ENCODE assay signal across 9 cellular contexts in the genomic region with DNA sequence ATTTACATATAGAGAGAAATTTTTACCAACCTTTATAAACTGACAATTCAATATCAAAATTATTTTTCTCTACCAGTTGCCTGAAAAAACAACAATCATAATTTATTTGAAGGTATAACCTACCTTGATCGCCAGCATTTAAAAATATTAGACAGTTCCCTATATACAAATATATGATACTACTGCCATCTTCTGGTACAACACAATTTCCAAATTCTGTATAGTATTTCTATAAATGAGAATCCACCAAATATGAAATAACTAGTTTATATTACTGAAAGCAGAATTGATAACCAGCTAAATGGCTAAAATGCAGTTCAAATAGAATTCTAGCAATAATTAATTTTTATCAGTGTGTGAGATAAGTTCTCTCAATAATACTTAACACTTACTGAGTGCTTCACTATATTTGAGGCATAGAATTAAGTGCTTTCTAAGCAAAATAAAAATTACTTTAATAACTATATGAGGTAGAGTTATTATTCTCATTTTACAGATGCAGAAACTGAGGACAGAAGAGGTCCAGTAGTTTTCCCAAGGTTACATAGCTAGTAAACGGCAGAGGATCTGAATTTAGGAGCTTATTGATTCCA.
DNase-seq lines count a peak whose midpoint lies in the region; ATAC-seq, FAIRE-seq and TF ChIP-seq lines count a peak whose summit lies in the region.
"Had no signal": no experiment of that assay in that cellular context is flagged by ENCODE, and none has a peak within 500 bp of the region (broad histone marks: within the 10 kb centered on the region; RNA-seq: fewer than 3 reads in every experiment).

No MANE protein-coding gene starts in this region.

- TF ChIP-seq CTCF in AG04450 (IDR thresholded peaks at IDR 0.05; ENCODE audit: low read depth, low read length): peak; percentile 35
- no peak for TF ChIP-seq CTCF in GM20000 (IDR thresholded peaks at IDR 0.05; ENCODE audit: extremely low read depth, missing control alignments)
- TF ChIP-seq CTCF in Peyer's patch (IDR thresholded peaks at IDR 0.05): peak in 4 of 6 experiments; percentile 11 to 38 (median 26)
- TF ChIP-seq CTCF in gastroesophageal sphincter (IDR thresholded peaks at IDR 0.05): peak in 1 of 4 experiments; percentile 16

- intact Hi-C loops in left ventricle myocardium superior (cut with micrococcal nuclease): loop anchor here (10.0 kb wide), 2 partner anchors 391 to 1149 kb away; no protein-coding TSS in a partner anchor

- TF ChIP-seq POLR2A in Peyer's patch (IDR thresholded peaks at IDR 0.05) (no peak), gastroesophageal sphincter (IDR thresholded peaks at IDR 0.05) (no peak)

- no peak for TF ChIP-seq EP300 in gastroesophageal sphincter (IDR thresholded peaks at IDR 0.05)

- H3K36me3 ChIP-seq in Peyer's patch (no peaks in the 10 kb centered on the region), gastroesophageal sphincter (no peaks in the 10 kb centered on the region)

- no peaks in the 10 kb centered on the region for H3K9me3 Mint-ChIP-seq in activated naive CD4-positive, alpha-beta T cell treated with anti-CD3 and anti-CD28 coated beads, Interleukin-2, amount 50 U/mL, for 72 hours
- H3K9me3 Mint-ChIP-seq in activated CD4-positive, alpha-beta T cell treated with anti-CD3 and anti-CD28 coated beads, Interleukin-2, amount 10 ng/mL, durations not matched to agents 7 days and 5 days: no peaks in the 10 kb centered on the region

- no peak overlapping the region for H3K4me3 Mint-ChIP-seq in activated CD4-positive, alpha-beta T cell treated with anti-CD3 and anti-CD28 coated beads, Interleukin-2, amount 10 ng/mL, durations not matched to agents 7 days and 5 days

- no peak for ATAC-seq in gastroesophageal sphincter
- ATAC-seq in activated naive CD4-positive, alpha-beta T cell treated with anti-CD3 and anti-CD28 coated beads, Interleukin-2, amount 50 U/mL, for 72 hours: no peak
- no peak for ATAC-seq in left ventricle myocardium superior

- H3K4me1 Mint-ChIP-seq in activated CD4-positive, alpha-beta T cell treated with anti-CD3 and anti-CD28 coated beads, Interleukin-2, amount 10 ng/mL, durations not matched to agents 7 days and 5 days: peaks cover 4% of the 10 kb centered on the region

- no peaks in the 10 kb centered on the region for H3K9me3 ChIP-seq in AG04450 (ENCODE audit: control insufficient read depth, insufficient read depth, low read length)
- no peaks in the 10 kb centered on the region for H3K9me3 ChIP-seq in Peyer's patch
- no peaks in the 10 kb centered on the region for H3K9me3 ChIP-seq in gastroesophageal sphincter

- CTCF ChIA-PET in AG04450 (lab: Charles Lee): interaction anchor here (0.7 to 5.7 kb wide), 5 partner anchors 225 to 1235 kb away, joined by 3 to 28 read pairs (median 3); no protein-coding TSS in a partner anchor
- CTCF ChIA-PET in activated CD4-positive, alpha-beta T cell treated with anti-CD3 and anti-CD28 coated beads, Interleukin-2, amount 10 ng/mL, durations not matched to agents 7 days and 5 days (lab: Charles Lee): interaction anchor here (1.0 kb wide), 1 partner anchor 989 kb away, joined by 3 read pairs; no protein-coding TSS in a partner anchor

- peak; percentile 33 for FAIRE-seq in frontal cortex (lab: Jason Lieb, UNC)

- no peaks in the 10 kb centered on the region for H3K4me1 ChIP-seq in Peyer's patch
- H3K4me1 ChIP-seq in gastroesophageal sphincter: no peaks in the 10 kb centered on the region

- POLR2A ChIA-PET in AG04450 (lab: Yijun Ruan, JAX): no interaction called here
- POLR2A ChIA-PET in activated CD4-positive, alpha-beta T cell treated with anti-CD3 and anti-CD28 coated beads, Interleukin-2, amount 10 ng/mL, durations not matched to agents 7 days and 5 days (lab: Charles Lee): no interaction called here

- H3K27ac Mint-ChIP-seq in activated naive CD4-positive, alpha-beta T cell treated with anti-CD3 and anti-CD28 coated beads, Interleukin-2, amount 50 U/mL, for 72 hours: no peak overlapping the region
- H3K27ac Mint-ChIP-seq in activated CD4-positive, alpha-beta T cell treated with anti-CD3 and anti-CD28 coated beads, Interleukin-2, amount 10 ng/mL, durations not matched to agents 7 days and 5 days: no peak overlapping the region

- H3K27me3 ChIP-seq in AG04450 (ENCODE audit: control insufficient read depth, insufficient read depth, low read length) (no peaks in the 10 kb centered on the region), Peyer's patch (no peaks in the 10 kb centered on the region), gastroesophageal sphincter (no peaks in the 10 kb centered on the region)

- H3K4me3 ChIP-seq in AG04450 (ENCODE audit: low read depth, low read length) (no peak overlapping the region), Peyer's patch (no peak overlapping the region), gastroesophageal sphincter (no peak overlapping the region)
- H3K4me3 ChIP-seq: coronary artery had no signal

- no peaks in the 10 kb centered on the region for H3K27me3 Mint-ChIP-seq in activated CD4-positive, alpha-beta T cell treated with anti-CD3 and anti-CD28 coated beads, Interleukin-2, amount 10 ng/mL, durations not matched to agents 7 days and 5 days

- DNase-seq in AG04450 (ENCODE audit: low read depth, low spot score) (no peak), GM20000 (ENCODE audit: low spot score) (peak; percentile 5), Peyer's patch (no peak), frontal cortex (ENCODE audit: low spot score in 2 of 2) (no peak), left ventricle myocardium superior (no peak)
- DNase-seq in activated naive CD4-positive, alpha-beta T cell treated with anti-CD3 and anti-CD28 coated beads, Interleukin-2, amount 50 U/mL, for 72 hours (ENCODE audit: low spot score in 2 of 2): no peak
- no peak for DNase-seq in activated CD4-positive, alpha-beta T cell treated with anti-CD3 and anti-CD28 coated beads, Interleukin-2, amount 10 ng/mL, durations not matched to agents 7 days and 5 days

- no peaks in the 10 kb centered on the region for H3K36me3 Mint-ChIP-seq in activated naive CD4-positive, alpha-beta T cell treated with anti-CD3 and anti-CD28 coated beads, Interleukin-2, amount 50 U/mL, for 72 hours
- H3K36me3 Mint-ChIP-seq in activated CD4-positive, alpha-beta T cell treated with anti-CD3 and anti-CD28 coated beads, Interleukin-2, amount 10 ng/mL, durations not matched to agents 7 days and 5 days (ENCODE audit: low read depth): no peaks in the 10 kb centered on the region

- H3K27ac ChIP-seq in AG04450 (ENCODE audit: low read depth, low read length) (no peak overlapping the region), Peyer's patch (no peak overlapping the region), gastroesophageal sphincter (no peak overlapping the region)
- H3K27ac ChIP-seq: coronary artery had no signal

- WGBS in gastroesophageal sphincter (ENCODE audit: low coverage in 1 of 2), 2 donors: 54 to 70% methylated on average over 2 of the region's 2 CpGs
